8 cellular contexts compared by ENCODE assay signal in genomic region chr1:169809370-169810095, GRCh38. TPM values are rescaled to one million over a fixed set of nuclear protein-coding genes. Genes with fewer than 3 reads are reported as not detected.
DNase-seq lines count a peak whose midpoint lies in the region; ATAC-seq, FAIRE-seq and TF ChIP-seq lines count a peak whose summit lies in the region.

No MANE protein-coding gene starts in this region.

- no peaks in the 10 kb centered on the region for H3K79me2 ChIP-seq in keratinocyte (ENCODE audit: control insufficient read depth, insufficient read depth, low read length)

- DNase-seq in AG08395 (ENCODE audit: low spot score) (peak; percentile 45), GM10248 (ENCODE audit: extremely low spot score) (peak; percentile 42), NCI-H2196 treated with DMSO at 0.1 percent for 48 hours (lab: John Stamatoyannopoulos, UW; ENCODE audit: unreplicated experiment) (peak; percentile 25), astrocyte of the spinal cord (ENCODE audit: low read depth, low spot score) (peak; percentile 57), keratinocyte (ENCODE audit: low read depth, low spot score) (no peak), tibial nerve (ENCODE audit: low spot score in 2 of 2) (peak in 1 of 2 donors; percentile 60), GOT3 (lab: John Stamatoyannopoulos, UW) (no peak)

- CTCF ChIA-PET in GM10248 (lab: Yijun Ruan, JAX): interaction anchor here (0.6 to 3.5 kb wide), 31 partner anchors 7 to 1206 kb away, joined by 3 to 30 read pairs (median 4); partner anchors contain the start of gene METTL18

- H3K4me3 ChIP-seq in astrocyte of the spinal cord (ENCODE audit: low read depth, low read length) (no peak overlapping the region), keratinocyte (ENCODE audit: control insufficient read depth in 2 of 3, extremely low read depth in 1 of 3, insufficient read depth in 2 of 3, low read depth in 1 of 3, low read length in 3 of 3) (no peak overlapping the region), tibial nerve (no peak overlapping the region)

- TF ChIP-seq EP300 in tibial nerve (IDR thresholded peaks at IDR 0.05): no peak

- H3K4me1 ChIP-seq in keratinocyte (ENCODE audit: control insufficient read depth, extremely low read depth, insufficient read depth, low read length): no peaks in the 10 kb centered on the region
- H3K4me1 ChIP-seq in tibial nerve: peaks cover 0 to 6% (median 0%) of the 10 kb centered on the region in 4 donors

- ATAC-seq in HG02798 (IDR thresholded peaks at IDR 0.05; ENCODE audit: poor library complexity, unreplicated experiment): no peak

- POLR2A ChIA-PET in GM10248 (lab: Yijun Ruan, JAX): no interaction called here

- no peak overlapping the region for H3K27ac ChIP-seq in keratinocyte (ENCODE audit: control insufficient read depth, insufficient read depth, low read length)
- no peak overlapping the region for H3K27ac ChIP-seq in tibial nerve

- H3K9me1 ChIP-seq in keratinocyte (ENCODE audit: control insufficient read depth, extremely low read depth, insufficient read depth, low read length): no peaks in the 10 kb centered on the region

- 49 to 52% methylated on average over 4 of the region's 4 CpGs for WGBS in tibial nerve, 2 donors

- no peak overlapping the region for H3K9ac ChIP-seq in keratinocyte (ENCODE audit: control insufficient read depth, extremely low read depth, insufficient read depth, low read length)

- no peak for TF ChIP-seq POLR2A in tibial nerve (IDR thresholded peaks at IDR 0.05)

- TF ChIP-seq CTCF in GM10248 (IDR thresholded peaks at IDR 0.05; ENCODE audit: control extremely low read depth, extremely low read depth, low read depth, missing control alignments) (peak; percentile 38), astrocyte of the spinal cord (IDR thresholded peaks at IDR 0.05; ENCODE audit: low read depth, low read length) (no peak), keratinocyte (optimal IDR thresholded peaks at IDR 0.05 in 1 of 3, IDR thresholded peaks at IDR 0.05 in 1 of 3, conservative IDR thresholded peaks at IDR 0.05 in 1 of 3; ENCODE audit: extremely low read depth in 1 of 3, insufficient read depth in 2 of 3, low read length in 3 of 3) (peak in 2 of 3 experiments; percentile 16 to 22), tibial nerve (IDR thresholded peaks at IDR 0.05) (peak; percentile 43 to 69 (median 64))

- no peak overlapping the region for H3K4me2 ChIP-seq in keratinocyte (ENCODE audit: control insufficient read depth, extremely low read depth, insufficient read depth, low read depth, low read length)

- H3K9me3 ChIP-seq in keratinocyte (ENCODE audit: control insufficient read depth, low read depth, low read length): no peaks in the 10 kb centered on the region
- H3K9me3 ChIP-seq in tibial nerve: no peaks in the 10 kb centered on the region

- dilution Hi-C loops in keratinocyte (cut with MboI; ENCODE audit: extremely low pct_ligation_motif_present, low sequenced_read_pairs): no loop called here

- H3K27me3 ChIP-seq in keratinocyte (ENCODE audit: control insufficient read depth, extremely low read depth, insufficient read depth, low read length) (no peaks in the 10 kb centered on the region), tibial nerve (no peaks in the 10 kb centered on the region)

- H3K36me3 ChIP-seq in keratinocyte (ENCODE audit: control insufficient read depth in 2 of 2, extremely low read depth in 1 of 2, insufficient read depth in 2 of 2, low read length in 2 of 2) (no peaks in the 10 kb centered on the region), tibial nerve (peaks cover 0 to 13% (median 0%) of the 10 kb centered on the region in 3 donors)

- no peak for FAIRE-seq in keratinocyte (lab: Jason Lieb, UNC)

- H2AFZ ChIP-seq in keratinocyte (ENCODE audit: control insufficient read depth, low read length): no peak overlapping the region

- no peaks in the 10 kb centered on the region for H4K20me1 ChIP-seq in keratinocyte (ENCODE audit: control insufficient read depth, extremely low read depth, insufficient read depth, low read length)

- in situ Hi-C loops in astrocyte of the spinal cord (cut with HindIII; ENCODE audit: low sequenced_read_pairs): no loop called here

RNA-seq across cellular contexts. Expression of gene METTL18, which starts 14.8 kb away (rescaled TPM):
- 2.4 to 6.6 TPM (median 3.6 TPM) in 3 replicates for polyA plus RNA-seq in keratinocyte
- polyA plus RNA-seq in keratinocyte (2011; ENCODE audit: low read depth): 1.3 TPM
- polyA plus RNA-seq in keratinocyte (2011; cell fraction: cytosol; rRNA removed): 1.8 and 4.0 TPM in 2 replicates
- 2.1 and 4.5 TPM in 2 replicates for polyA plus RNA-seq in keratinocyte (2011; cell fraction: nucleus; rRNA removed)
- 4.0 and 5.1 TPM in 2 replicates for polyA plus RNA-seq in keratinocyte (2012; ENCODE audit: low replicate concordance)
- polyA minus RNA-seq in keratinocyte: 1.5 to 2.0 TPM in 2 of 3 replicates, not detected in the other
- 1.3 TPM for polyA minus RNA-seq in keratinocyte (2011; cell fraction: cytosol; rRNA and poly(A)+ RNA removed)
- polyA minus RNA-seq in keratinocyte (2011; cell fraction: nucleus; rRNA and poly(A)+ RNA removed): 1.0 and 1.1 TPM in 2 replicates
- total RNA-seq in tibial nerve: 1 to 10 TPM; 4.2 to 9.0 (median 6.0) TPM

Comparison
In these comparisons a context has a peak if more than half of its experiments do, and no peak if none do; other contexts are left out.
1. DNase-seq: peak in AG08395 (single experiment), GM10248 (single experiment), NCI-H2196 treated with DMSO at 0.1 percent for 48 hours (single experiment) and astrocyte of the spinal cord (single experiment); none in keratinocyte (single experiment) and GOT3 (single experiment).